7 cellular contexts compared by ENCODE assay signal in the genomic region with DNA sequence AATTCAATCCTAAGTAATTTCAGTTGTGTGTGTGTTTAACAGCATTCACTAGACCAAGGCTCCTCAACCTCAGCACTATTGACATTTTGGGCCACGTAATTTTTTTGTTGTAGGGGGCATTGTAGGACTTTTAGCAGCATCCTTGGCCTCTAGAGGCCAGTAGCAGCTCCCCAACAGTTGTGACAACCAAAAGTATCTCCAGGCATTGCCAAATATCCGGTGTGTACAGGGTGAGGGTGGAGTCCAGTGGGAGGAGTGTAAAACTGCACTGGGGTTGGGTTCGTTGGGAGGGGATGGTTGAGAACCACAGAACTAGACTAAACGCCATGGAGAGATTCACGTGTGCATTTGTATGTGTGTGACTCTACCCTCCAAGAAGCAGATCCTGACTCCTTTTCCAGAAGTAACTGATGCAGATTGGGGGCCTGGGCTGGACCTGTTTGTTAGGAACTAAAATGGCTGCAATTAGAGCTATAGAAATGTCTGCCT. TPM values are rescaled to one million over a fixed set of nuclear protein-coding genes. Genes with fewer than 3 reads are reported as not detected.
DNase-seq lines count a peak whose midpoint lies in the region; ATAC-seq and TF ChIP-seq lines count a peak whose summit lies in the region.

No MANE protein-coding gene starts in this region.

- H3K4me3 Mint-ChIP-seq in stimulated activated naive B cell treated with anti-CD40 and anti-IgM and Interleukin-4, amounts not matched to agents 10 μg/mL and 1 μg/mL and 100 μg/mL, for 72 hours: no peak overlapping the region

- peak; percentile 62 for TF ChIP-seq CTCF in GM12873 (IDR thresholded peaks at IDR 0.05; ENCODE audit: insufficient read depth, low read depth, low read length, missing control alignments)

- DNase-seq in NOMO-1 treated with dmso at 0.1 percent for 144 hours (lab: John Stamatoyannopoulos, UW; ENCODE audit: unreplicated experiment): peak; percentile 95
- peak; percentile 18 for DNase-seq in activated T-cell treated with anti-CD3 and anti-CD28 coated beads for 4 hours
- peak; percentile 84 for DNase-seq in cardiac septum (ENCODE audit: low spot score)
- DNase-seq in stimulated activated naive B cell treated with anti-CD40 and anti-IgM and Interleukin-4, amounts not matched to agents 10 μg/mL and 1 μg/mL and 100 μg/mL, for 72 hours: no peak
- DNase-seq in NCI-H2029 treated with DMSO at 0.1 percent for 48 hours (lab: John Stamatoyannopoulos, UW): no peak

- no peaks in the 10 kb centered on the region for H3K36me3 Mint-ChIP-seq in stimulated activated naive B cell treated with anti-CD40 and anti-IgM and Interleukin-4, amounts not matched to agents 10 μg/mL and 1 μg/mL and 100 μg/mL, for 72 hours

- ATAC-seq in HG02642 (IDR thresholded peaks at IDR 0.05; ENCODE audit: poor library complexity, unreplicated experiment): peak; percentile 72
- ATAC-seq in stimulated activated naive B cell treated with anti-CD40 and anti-IgM and Interleukin-4, amounts not matched to agents 10 μg/mL and 1 μg/mL and 100 μg/mL, for 72 hours (replicated peaks): peak; percentile 82 to 92

- peaks cover 4 to 14% of the 10 kb centered on the region in 2 donors for H3K4me1 Mint-ChIP-seq in stimulated activated naive B cell treated with anti-CD40 and anti-IgM and Interleukin-4, amounts not matched to agents 10 μg/mL and 1 μg/mL and 100 μg/mL, for 72 hours

- H3K9me3 Mint-ChIP-seq in stimulated activated naive B cell treated with anti-CD40 and anti-IgM and Interleukin-4, amounts not matched to agents 10 μg/mL and 1 μg/mL and 100 μg/mL, for 72 hours: no peaks in the 10 kb centered on the region

- H3K27me3 Mint-ChIP-seq in stimulated activated naive B cell treated with anti-CD40 and anti-IgM and Interleukin-4, amounts not matched to agents 10 μg/mL and 1 μg/mL and 100 μg/mL, for 72 hours: peaks cover 0 to 5% of the 10 kb centered on the region in 2 donors

- no peak overlapping the region for H3K27ac Mint-ChIP-seq in stimulated activated naive B cell treated with anti-CD40 and anti-IgM and Interleukin-4, amounts not matched to agents 10 μg/mL and 1 μg/mL and 100 μg/mL, for 72 hours

- intact Hi-C loops in cardiac septum (cut with DNase I): no loop called here

RNA-seq across cellular contexts. Expression of a gene that starts 5.9 kb away (rescaled TPM):
- 43.8 TPM for total RNA-seq in cardiac septum

Comparison
In these comparisons a context has a peak if more than half of its experiments do, and no peak if none do; other contexts are left out.
1. DNase-seq: peak in NOMO-1 treated with dmso at 0.1 percent for 144 hours (single experiment), activated T-cell treated with anti-CD3 and anti-CD28 coated beads for 4 hours (single experiment) and cardiac septum (single experiment); none in stimulated activated naive B cell treated with anti-CD40 and anti-IgM and Interleukin-4, amounts not matched to agents 10 μg/mL and 1 μg/mL and 100 μg/mL, for 72 hours (single experiment) and NCI-H2029 treated with DMSO at 0.1 percent for 48 hours (single experiment).